Comparison of ENCODE assay signal across 8 cellular contexts in genomic region chr6:24495516-24495847, GRCh38. TPM values are rescaled to one million over a fixed set of nuclear protein-coding genes. Genes with fewer than 3 reads are reported as not detected.
A peak's percentile ranks its signal among the peaks of the same experiment; 100 is the strongest.
DNase-seq lines count a peak whose midpoint lies in the region; ATAC-seq and TF ChIP-seq lines count a peak whose summit lies in the region.

No MANE protein-coding gene starts in this region.

- H3K27me3 Mint-ChIP-seq in endodermal cell (ENCODE audit: insufficient read depth): peaks cover 38% of the 10 kb centered on the region
- no peaks in the 10 kb centered on the region for H3K27me3 Mint-ChIP-seq in stimulated activated memory B cell treated with anti-CD40 and anti-IgM and Interleukin-4, amounts not matched to agents 10 μg/mL and 1 μg/mL and 100 μg/mL, for 72 hours

- peak overlapping the region; percentile 69 for H3K4me3 Mint-ChIP-seq in endodermal cell
- peak overlapping the region; percentile 82 for H3K4me3 Mint-ChIP-seq in stimulated activated memory B cell treated with anti-CD40 and anti-IgM and Interleukin-4, amounts not matched to agents 10 μg/mL and 1 μg/mL and 100 μg/mL, for 72 hours

- DNase-seq in DMS 273 (lab: John Stamatoyannopoulos, UW; ENCODE audit: unreplicated experiment) (peak; percentile 65), DMS 273 treated with DMSO at 0.1 percent for 48 hours (lab: John Stamatoyannopoulos, UW) (no peak), NCI-H2029 (lab: John Stamatoyannopoulos, UW) (peak; percentile 59), endodermal cell (peak; percentile 86)
- DNase-seq in activated CD4-positive, alpha-beta T cell treated with anti-CD3 and anti-CD28 coated beads, Interleukin-2, amount 50 U/mL, for 1 hour: peak; percentile 22

- H3K27ac Mint-ChIP-seq in endodermal cell: peak overlapping the region; percentile 26
- H3K27ac Mint-ChIP-seq in stimulated activated memory B cell treated with anti-CD40 and anti-IgM and Interleukin-4, amounts not matched to agents 10 μg/mL and 1 μg/mL and 100 μg/mL, for 72 hours: peak overlapping the region; percentile 83

- no peaks in the 10 kb centered on the region for H3K9me3 ChIP-seq in endodermal cell (ENCODE audit: control insufficient read depth, low read length)
- H3K9me3 ChIP-seq in mononuclear cell (ENCODE audit: low read depth, low read length): no peaks in the 10 kb centered on the region

- no peak overlapping the region for H3K27ac ChIP-seq in endodermal cell (ENCODE audit: low read depth, low read length)

- H3K36me3 ChIP-seq in endodermal cell (ENCODE audit: control insufficient read depth, insufficient read depth, low read length): no peaks in the 10 kb centered on the region

- H3K4me1 ChIP-seq in endodermal cell (ENCODE audit: control insufficient read depth, insufficient read depth, low read length): no peaks in the 10 kb centered on the region
- H3K4me1 ChIP-seq in mononuclear cell (ENCODE audit: insufficient read depth, low read length): peaks cover 16% of the 10 kb centered on the region

- peaks cover 7% of the 10 kb centered on the region for H3K4me1 Mint-ChIP-seq in endodermal cell
- H3K4me1 Mint-ChIP-seq in stimulated activated memory B cell treated with anti-CD40 and anti-IgM and Interleukin-4, amounts not matched to agents 10 μg/mL and 1 μg/mL and 100 μg/mL, for 72 hours: peaks cover 40% of the 10 kb centered on the region

- peak; percentile 55 for ATAC-seq in HG02678 (IDR thresholded peaks at IDR 0.05; ENCODE audit: unreplicated experiment)
- ATAC-seq in stimulated activated memory B cell treated with anti-CD40 and anti-IgM and Interleukin-4, amounts not matched to agents 10 μg/mL and 1 μg/mL and 100 μg/mL, for 72 hours: peak; percentile 83

- H3K27me3 ChIP-seq in endodermal cell (ENCODE audit: control insufficient read depth, insufficient read depth, low read length, poor library complexity, severe bottlenecking) (peaks cover 26% of the 10 kb centered on the region), mononuclear cell (ENCODE audit: insufficient read depth, low read length) (peaks cover 7% of the 10 kb centered on the region)

- H3K9me3 Mint-ChIP-seq in endodermal cell: peaks cover 5% of the 10 kb centered on the region
- H3K9me3 Mint-ChIP-seq in stimulated activated memory B cell treated with anti-CD40 and anti-IgM and Interleukin-4, amounts not matched to agents 10 μg/mL and 1 μg/mL and 100 μg/mL, for 72 hours: no peaks in the 10 kb centered on the region

- peaks cover 12% of the 10 kb centered on the region for H3K36me3 Mint-ChIP-seq in endodermal cell (ENCODE audit: low read depth)
- H3K36me3 Mint-ChIP-seq in stimulated activated memory B cell treated with anti-CD40 and anti-IgM and Interleukin-4, amounts not matched to agents 10 μg/mL and 1 μg/mL and 100 μg/mL, for 72 hours: peaks cover 26% of the 10 kb centered on the region

- no peak overlapping the region for H3K9ac ChIP-seq in endodermal cell (ENCODE audit: extremely low read depth, low read length, poor library complexity, severe bottlenecking)

- H3K4me3 ChIP-seq in endodermal cell (ENCODE audit: low read length) (peak overlapping the region; percentile 78), mononuclear cell (ENCODE audit: low read length) (peak overlapping the region; percentile 50)

- 11 to 16% methylated on average over 8 to 13 of the region's 13 CpGs for WGBS in endodermal cell (ENCODE audit: insufficient coverage in 1 of 2, insufficient read length in 1 of 2), 2 experiments

- TF ChIP-seq CTCF in endodermal cell (conservative IDR thresholded peaks at IDR 0.05): peak; percentile 0

RNA-seq across cellular contexts. Expression of gene ALDH5A1, which starts 0.7 kb away (rescaled TPM):
- total RNA-seq in endodermal cell: 1 to 10 TPM; 7.1 to 9.6 TPM
- 8.7 TPM for polyA plus RNA-seq in endodermal cell (2013, experiment 1 of 2)
- 8.7 TPM for polyA plus RNA-seq in endodermal cell (2013, experiment 2 of 2)
- total RNA-seq in mononuclear cell: 2.4 TPM

RNA-seq across cellular contexts. Expression of gene GPLD1, which starts 6.1 kb away (rescaled TPM):
- total RNA-seq in endodermal cell: 1 to 10 TPM; 5.3 to 7.5 TPM
- polyA plus RNA-seq in endodermal cell (2013, experiment 1 of 2): 1.7 TPM
- polyA plus RNA-seq in endodermal cell (2013, experiment 2 of 2): 1.7 TPM
- 0.42 TPM for total RNA-seq in mononuclear cell
